In genomic region chr2:81894451-81894990, GRCh38 we compare ENCODE assay signal across 15 cellular contexts.
DNase-seq lines count a peak whose midpoint lies in the region; ATAC-seq and TF ChIP-seq lines count a peak whose summit lies in the region.
"Had no signal": no experiment of that assay in that cellular context is flagged by ENCODE, and none has a peak within 500 bp of the region (broad histone marks: within the 10 kb centered on the region; RNA-seq: fewer than 3 reads in every experiment).

No MANE protein-coding gene starts in this region.

- H3K4me3 ChIP-seq in AG04450 (ENCODE audit: low read depth, low read length) (no peak overlapping the region), RWPE2 (ENCODE audit: severe bottlenecking) (no peak overlapping the region), hepatocyte (no peak overlapping the region)
- H3K4me3 ChIP-seq: MG63 had no signal

- H3K9me3 ChIP-seq in AG04450 (ENCODE audit: control insufficient read depth, insufficient read depth, low read length) (no peaks in the 10 kb centered on the region), RWPE2 (ENCODE audit: severe bottlenecking) (no peaks in the 10 kb centered on the region), hepatocyte (ENCODE audit: low read depth) (no peaks in the 10 kb centered on the region)
- H3K9me3 ChIP-seq: MG63 had no signal

- 62% methylated on average over 3 of the region's 3 CpGs for WGBS in hepatocyte (ENCODE audit: low lambda C conversion rate, missing lambda C conversion rate)

- H3K27me3 ChIP-seq in AG04450 (ENCODE audit: control insufficient read depth, insufficient read depth, low read length) (no peaks in the 10 kb centered on the region), RWPE2 (ENCODE audit: insufficient read depth, poor library complexity, severe bottlenecking) (no peaks in the 10 kb centered on the region), hepatocyte (no peaks in the 10 kb centered on the region)
- H3K27me3 ChIP-seq: MG63 had no signal

- peak; percentile 1 for DNase-seq in AG04450 (ENCODE audit: low read depth, low spot score)
- DNase-seq in RWPE2 (ENCODE audit: low spot score): no peak
- DNase-seq in hepatocyte (ENCODE audit: low spot score): peak; percentile 49
- DNase-seq: activated CD4-positive, CD25-positive, alpha-beta regulatory T cell; activated CD8-positive, alpha-beta memory T cell treated with anti-CD3 and anti-CD28 coated beads, Interleukin-2, amount 50 U/mL, for 4 hours; activated naive CD4-positive, alpha-beta T cell treated with anti-CD3 and anti-CD28 coated beads, Interleukin-2, amount 10 ng/mL, durations not matched to agents 7 days and 5 days; effector CD8-positive, alpha-beta T cell; H9; MG63; NCI-H2081 treated with DMSO at 0.1 percent for 48 hours had no signal

- H3K4me1 ChIP-seq in RWPE2 (ENCODE audit: insufficient read depth, poor library complexity, severe bottlenecking): no peaks in the 10 kb centered on the region
- peaks cover 7% of the 10 kb centered on the region for H3K4me1 ChIP-seq in hepatocyte (ENCODE audit: insufficient read depth)

- H3K36me3 ChIP-seq in RWPE2 (ENCODE audit: low read depth) (no peaks in the 10 kb centered on the region), hepatocyte (replicated peaks; ENCODE audit: insufficient read depth, low read depth) (no peaks in the 10 kb centered on the region)
- H3K36me3 ChIP-seq: MG63 had no signal

- TF ChIP-seq RAD21 in Ishikawa (IDR thresholded peaks at IDR 0.05; ENCODE audit: low read depth): 0 out of 2 replicates have a peak, but pooled peaks have one; percentile 8

- no peak overlapping the region for H3K27ac ChIP-seq in AG04450 (ENCODE audit: low read depth, low read length)
- H3K27ac ChIP-seq in RWPE2 (ENCODE audit: poor library complexity, severe bottlenecking): no peak overlapping the region
- H3K27ac ChIP-seq in hepatocyte: no peak overlapping the region

- H3K9me2 ChIP-seq in hepatocyte (replicated peaks; ENCODE audit: insufficient read depth): no peaks in the 10 kb centered on the region

- no peaks in the 10 kb centered on the region for H3K79me2 ChIP-seq in hepatocyte

- peak; percentile 26; the same call in 1 of the 2 replicates for TF ChIP-seq CTCF in AG04450 (IDR thresholded peaks at IDR 0.05; ENCODE audit: low read depth, low read length)
- peak; percentile 35 for TF ChIP-seq CTCF in RWPE2 (IDR thresholded peaks at IDR 0.05; ENCODE audit: poor library complexity, severe bottlenecking)
- TF ChIP-seq CTCF in hepatocyte (IDR thresholded peaks at IDR 0.05; ENCODE audit: poor library complexity): peak; percentile 31

- H2AFZ ChIP-seq in hepatocyte: peak overlapping the region; percentile 9

- POLR2A ChIA-PET in AG04450 (lab: Yijun Ruan, JAX): no interaction called here

- no peak for TF ChIP-seq EP300 in Ishikawa (IDR thresholded peaks at IDR 0.05; ENCODE audit: borderline replicate concordance)

- ATAC-seq in RWPE2 (ENCODE audit: low read depth): peak; percentile 58; the same call in 2 of the 3 replicates
- ATAC-seq in GM19023 (IDR thresholded peaks at IDR 0.05; ENCODE audit: unreplicated experiment): no peak
- ATAC-seq in HG03280 (IDR thresholded peaks at IDR 0.05; ENCODE audit: unreplicated experiment): no peak
- no peak for ATAC-seq in GM18870 (IDR thresholded peaks at IDR 0.05; ENCODE audit: unreplicated experiment)
- ATAC-seq in GM18520 (IDR thresholded peaks at IDR 0.05; ENCODE audit: unreplicated experiment): no peak

- CTCF ChIA-PET in AG04450 (lab: Charles Lee): no interaction called here

- no peak overlapping the region for H3K4me2 ChIP-seq in hepatocyte

- no peaks in the 10 kb centered on the region for H4K20me1 ChIP-seq in hepatocyte (ENCODE audit: insufficient read depth, poor library complexity, severe bottlenecking)

TF ChIP-seq in Ishikawa, 13 proteins besides CTCF, POLR2A, EP300 and RAD21:
- TF ChIP-seq ZBTB7A (IDR thresholded peaks at IDR 0.05; ENCODE audit: low read depth) (no peak), NFIC (IDR thresholded peaks at IDR 0.05) (no peak)
